In the genomic region with DNA sequence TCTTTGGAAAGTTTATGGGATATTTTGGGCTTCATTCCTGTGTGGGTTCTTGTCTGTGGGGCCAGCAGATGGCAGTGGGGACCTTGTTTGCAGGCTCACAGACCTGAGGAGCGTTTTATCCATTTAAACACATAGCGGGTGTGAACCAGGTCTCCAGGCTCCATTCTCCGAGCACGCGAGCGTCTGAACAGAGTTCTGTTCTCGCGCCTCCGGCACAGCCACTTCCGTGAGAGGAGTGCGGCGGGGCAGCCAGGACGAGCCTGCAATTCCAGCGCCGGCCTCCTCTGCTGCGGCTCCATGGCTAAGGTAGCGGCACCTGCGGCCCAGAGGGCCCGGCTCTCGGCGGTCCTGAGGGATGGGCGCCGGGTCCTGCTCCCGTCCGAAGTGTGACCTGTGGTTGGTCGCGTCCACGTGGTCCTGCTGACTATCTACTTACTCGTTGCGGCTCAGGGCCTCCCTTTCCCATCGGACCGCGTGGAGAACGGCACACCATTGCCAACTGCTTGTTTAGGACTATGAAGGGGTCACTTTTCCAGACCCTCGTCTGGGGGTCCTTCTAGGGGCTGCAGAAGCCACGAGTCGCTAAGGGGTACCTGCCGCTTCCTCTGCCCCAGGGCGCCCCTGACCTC, we compare ENCODE assay signal across 9 cellular contexts. TPM values are rescaled to one million over a fixed set of nuclear protein-coding genes. Genes with fewer than 3 reads are reported as not detected.
DNase-seq lines count a peak whose midpoint lies in the region; ATAC-seq and TF ChIP-seq lines count a peak whose summit lies in the region.
"Had no signal": no experiment of that assay in that cellular context is flagged by ENCODE, and none has a peak within 500 bp of the region (broad histone marks: within the 10 kb centered on the region; RNA-seq: fewer than 3 reads in every experiment).

No MANE protein-coding gene starts in this region.

- H3K27ac ChIP-seq in SJSA1 (no peak overlapping the region), esophagus muscularis mucosa (replicated peaks in 1 of 4) (no peak overlapping the region)

- TF ChIP-seq CTCF in esophagus muscularis mucosa (IDR thresholded peaks at IDR 0.05) = peak in 2 of 3 experiments; percentile 10 to 16
- TF ChIP-seq CTCF in progenitor cell of endocrine pancreas (IDR thresholded peaks at IDR 0.05; ENCODE audit: unreplicated experiment) = peak; percentile 10

- peak overlapping the region; percentile 53 for H3K4me3 Mint-ChIP-seq in progenitor cell of endocrine pancreas (ENCODE audit: low read depth)

- 30% methylated on average over 7 of the region's 39 CpGs for WGBS in esophagus muscularis mucosa

- no peaks in the 10 kb centered on the region for H3K36me3 ChIP-seq in SJSA1
- H3K36me3 ChIP-seq in esophagus muscularis mucosa = no peaks in the 10 kb centered on the region

- intact Hi-C loops in esophagus muscularis mucosa (cut with DNase I) = loop anchor here (5.0 to 10.0 kb wide), 2 partner anchors 113 to 230 kb away; no protein-coding TSS in a partner anchor

- DNase-seq in NCI-H146 (lab: John Stamatoyannopoulos, UW) (peak; percentile 61), NCI-H146 treated with DMSO at 0.1 percent for 48 hours (lab: John Stamatoyannopoulos, UW; ENCODE audit: unreplicated experiment) (no peak), SJSA1 (ENCODE audit: low read depth in 1 of 2, low spot score in 2 of 2) (no peak), esophagus muscularis mucosa (ENCODE audit: extremely low spot score) (no peak), progenitor cell of endocrine pancreas (ENCODE audit: low spot score, unreplicated experiment) (no peak), A172 (ENCODE audit: low spot score) (no peak), kidney glomerular epithelial cell (lab: John Stamatoyannopoulos, UW) (no peak)

- no peak for ATAC-seq in GM19351 (IDR thresholded peaks at IDR 0.05; ENCODE audit: unreplicated experiment)

- peaks cover 32% of the 10 kb centered on the region for H3K27me3 ChIP-seq in SJSA1 (replicated peaks)
- peaks cover 4 to 92% (median 50%) of the 10 kb centered on the region in 4 donors for H3K27me3 ChIP-seq in esophagus muscularis mucosa

- peaks cover 3% of the 10 kb centered on the region for H3K27me3 Mint-ChIP-seq in progenitor cell of endocrine pancreas

- peaks cover 35% of the 10 kb centered on the region for H3K4me1 Mint-ChIP-seq in progenitor cell of endocrine pancreas (ENCODE audit: low read depth)

- H3K9me3 ChIP-seq in SJSA1 (replicated peaks) = no peaks in the 10 kb centered on the region; the same call in 1 of the 2 replicates
- peaks cover 0 to 8% (median 2%) of the 10 kb centered on the region in 4 donors for H3K9me3 ChIP-seq in esophagus muscularis mucosa

- H3K4me3 ChIP-seq in SJSA1 (peak overlapping the region; percentile 25; the same call in 1 of the 2 replicates), esophagus muscularis mucosa (peak overlapping the region; percentile 45 to 66 (median 50))

- peak overlapping the region; percentile 96 for H3K27ac Mint-ChIP-seq in progenitor cell of endocrine pancreas

- H3K4me1 ChIP-seq in SJSA1 (replicated peaks) (peaks cover 25% of the 10 kb centered on the region), esophagus muscularis mucosa (peaks cover 22 to 51% (median 34%) of the 10 kb centered on the region in 4 donors)

- no peaks in the 10 kb centered on the region for H3K36me3 Mint-ChIP-seq in progenitor cell of endocrine pancreas (ENCODE audit: insufficient read depth)

- no peak for TF ChIP-seq POLR2A in esophagus muscularis mucosa (IDR thresholded peaks at IDR 0.05; ENCODE audit: low read depth)

- no peaks in the 10 kb centered on the region for H3K9me3 Mint-ChIP-seq in progenitor cell of endocrine pancreas (ENCODE audit: low read depth)

- TF ChIP-seq EP300 in esophagus muscularis mucosa (IDR thresholded peaks at IDR 0.05) = no peak

RNA-seq across cellular contexts. Expression of a gene that starts 7.3 kb away (rescaled TPM):
- total RNA-seq in SJSA1 (2014; rRNA removed; shearing (Covaris generic)) = 0.97 and 1.2 TPM in 2 replicates
- total RNA-seq in esophagus muscularis mucosa = 10 to 100 TPM in 1 of 4 donors, 1 to 10 TPM in 3; 2.9 to 10.3 (median 7.2) TPM
- total RNA-seq in progenitor cell of endocrine pancreas = 24.0 and 27.1 TPM in 2 replicates
- 0.40 and 0.43 TPM in 2 replicates for total RNA-seq in A172 (2014; rRNA removed; shearing (Covaris generic))

RNA-seq across cellular contexts. Expression of a gene that starts 17.3 kb away (rescaled TPM):
- total RNA-seq in SJSA1 (2014; rRNA removed; shearing (Covaris generic)) = 9.7 and 10.9 TPM in 2 replicates
- total RNA-seq in esophagus muscularis mucosa (1 to 10 TPM; 5.0 to 9.2 (median 7.3) TPM), progenitor cell of endocrine pancreas (8.0 and 8.5 TPM in 2 replicates)
- total RNA-seq in A172 (2014; rRNA removed; shearing (Covaris generic)) = 79.6 and 94.5 TPM in 2 replicates

RNA-seq across cellular contexts. Expression of a gene that starts 39.7 kb away (rescaled TPM):
- 35.2 and 41.9 TPM in 2 replicates for total RNA-seq in SJSA1 (2014; rRNA removed; shearing (Covaris generic))
- 10 to 100 TPM; 26.6 to 73.2 (median 48.8) TPM for total RNA-seq in esophagus muscularis mucosa
- total RNA-seq in progenitor cell of endocrine pancreas = 62.3 and 63.3 TPM in 2 replicates
- total RNA-seq in A172 (2014; rRNA removed; shearing (Covaris generic)) = 104 and 116 TPM in 2 replicates

RNA-seq across cellular contexts. Expression of a gene that starts 43.7 kb away (rescaled TPM):
- not detected in 2 replicates for total RNA-seq in SJSA1 (2014; rRNA removed; shearing (Covaris generic))
- total RNA-seq in esophagus muscularis mucosa = not detected
- not detected in 2 replicates for total RNA-seq in progenitor cell of endocrine pancreas
- not detected in 2 replicates for total RNA-seq in A172 (2014; rRNA removed; shearing (Covaris generic))
- total RNA-seq: Daoy had no signal

RNA-seq across cellular contexts. Expression of a gene that starts 53.7 kb away (rescaled TPM):
- total RNA-seq in SJSA1 (2014; rRNA removed; shearing (Covaris generic)) = 229 and 232 TPM in 2 replicates
- total RNA-seq in esophagus muscularis mucosa = 100 to 1,000 TPM; 227 to 469 (median 304) TPM
- 233 and 245 TPM in 2 replicates for total RNA-seq in progenitor cell of endocrine pancreas
- total RNA-seq in A172 (2014; rRNA removed; shearing (Covaris generic)) = 599 and 717 TPM in 2 replicates
